In genomic region chr2:70140978-70141753, GRCh38 we compare ENCODE assay signal across 8 cellular contexts. TPM values are rescaled to one million over a fixed set of nuclear protein-coding genes. Genes with fewer than 3 reads are reported as not detected.
A peak's percentile ranks its signal among the peaks of the same experiment; 100 is the strongest.
DNase-seq lines count a peak whose midpoint lies in the region; ATAC-seq, FAIRE-seq and TF ChIP-seq lines count a peak whose summit lies in the region.

No MANE protein-coding gene starts in this region.

- peaks cover 57 to 73% (median 66%) of the 10 kb centered on the region in 3 donors for H3K4me1 Mint-ChIP-seq in CD8-positive, alpha-beta memory T cell

- peak overlapping the region; percentile 96 to 100 (median 99) for H3K27ac Mint-ChIP-seq in CD8-positive, alpha-beta memory T cell

- FAIRE-seq in RCC 7860 (lab: Jason Lieb, UNC): peak; percentile 48

- H3K4me3 Mint-ChIP-seq in CD8-positive, alpha-beta memory T cell: peak overlapping the region; percentile 85 to 94 (median 88)

- peak overlapping the region; percentile 88 for H3K27ac ChIP-seq in CD8-positive, alpha-beta memory T cell (ENCODE audit: low read depth, low read length)
- H3K27ac ChIP-seq in HL-60 (replicated peaks) (peak overlapping the region; percentile 94), adrenal gland (peak overlapping the region; percentile 96 to 100 (median 98))

- H3K4me3 ChIP-seq in CD8-positive, alpha-beta memory T cell (ENCODE audit: low read length): peak overlapping the region; percentile 46
- H3K4me3 ChIP-seq in HL-60 (replicated peaks; ENCODE audit: insufficient read depth, low read length) (peak overlapping the region; percentile 44), adrenal gland (peak overlapping the region in 2 of 4 donors; percentile 60 to 68), skeletal muscle cell (ENCODE audit: low read depth, low read length) (peak overlapping the region; percentile 55)

- H3K9me3 Mint-ChIP-seq in CD8-positive, alpha-beta memory T cell: no peaks in the 10 kb centered on the region

- TF ChIP-seq POLR2A in adrenal gland (IDR thresholded peaks at IDR 0.05): no peak

- H3K9me3 ChIP-seq in CD8-positive, alpha-beta memory T cell (ENCODE audit: low read length): no peaks in the 10 kb centered on the region
- H3K9me3 ChIP-seq in adrenal gland (replicated peaks in 1 of 3): no peaks in the 10 kb centered on the region

- peaks cover 0 to 4% (median 2%) of the 10 kb centered on the region in 3 donors for H3K36me3 Mint-ChIP-seq in CD8-positive, alpha-beta memory T cell

- H3K36me3 ChIP-seq in CD8-positive, alpha-beta memory T cell (ENCODE audit: insufficient read depth, low read length): no peaks in the 10 kb centered on the region
- no peaks in the 10 kb centered on the region for H3K36me3 ChIP-seq in adrenal gland (replicated peaks in 1 of 2)

- peaks cover 60% of the 10 kb centered on the region for H3K4me1 ChIP-seq in CD8-positive, alpha-beta memory T cell (ENCODE audit: insufficient read depth, low read length)
- H3K4me1 ChIP-seq in adrenal gland (replicated peaks in 1 of 2): peaks cover 19 to 26% of the 10 kb centered on the region in 2 donors

- POLR2A ChIA-PET in CD8-positive, alpha-beta memory T cell (lab: Charles Lee): interaction anchor here (0.7 to 5.1 kb wide), 9 partner anchors 8 to 227 kb away, joined by 3 to 90 read pairs (median 10); partner anchors contain the start of genes MXD1 and PCBP1

- H3K27me3 ChIP-seq in CD8-positive, alpha-beta memory T cell (ENCODE audit: insufficient read depth, low read length, poor library complexity, severe bottlenecking): no peaks in the 10 kb centered on the region
- no peaks in the 10 kb centered on the region for H3K27me3 ChIP-seq in HL-60 (ENCODE audit: insufficient read depth, poor library complexity, severe bottlenecking)
- no peaks in the 10 kb centered on the region for H3K27me3 ChIP-seq in adrenal gland

- CTCF ChIA-PET in CD8-positive, alpha-beta memory T cell (lab: Charles Lee): interaction anchor here (0.9 to 4.1 kb wide), 15 partner anchors 9 to 230 kb away, joined by 3 to 54 read pairs (median 9); partner anchors contain the start of genes C2orf42, MXD1 and PCBP1

- peak; percentile 52 to 84 (median 68) for DNase-seq in CD8-positive, alpha-beta memory T cell
- DNase-seq in GM19240 (ENCODE audit: insufficient read length, low spot score) (peak; percentile 24), HL-60 (ENCODE audit: low read depth in 1 of 2, low spot score in 1 of 2) (peak; percentile 49 to 79), RCC 7860 (ENCODE audit: low spot score) (peak; percentile 81), adrenal gland (peak; percentile 47 to 76 (median 64)), iPS DF 19.7 (ENCODE audit: low read depth, low spot score) (peak; percentile 96), skeletal muscle cell (ENCODE audit: low read depth) (no peak)

- intact Hi-C loops in adrenal gland (cut with DNase I): loop anchor here (5.0 to 10.0 kb wide), 2 partner anchors 54 to 226 kb away; partner anchors contain the start of genes PCBP1 (in 2 of the 2) and MXD1 (in 1 of the 2)

- no peak for ATAC-seq in GM19328 (IDR thresholded peaks at IDR 0.05; ENCODE audit: unreplicated experiment)

- WGBS in adrenal gland, 4 donors: 69 to 74% (median 72%) methylated on average over 13 to 14 of the region's 14 CpGs

- TF ChIP-seq CTCF in HL-60 (IDR thresholded peaks at IDR 0.05; ENCODE audit: insufficient read depth, low read length) (peak; percentile 32), adrenal gland (IDR thresholded peaks at IDR 0.05) (peak in 4 of 6 experiments; percentile 23 to 34 (median 33))

- peaks cover 0 to 4% of the 10 kb centered on the region in 2 donors for H3K27me3 Mint-ChIP-seq in CD8-positive, alpha-beta memory T cell

RNA-seq across cellular contexts. Expression of gene C2orf42, which starts 49.7 kb away (rescaled TPM):
- total RNA-seq in CD8-positive, alpha-beta memory T cell: 10 to 100 TPM; 29.1 to 34.6 TPM
- 31.4 TPM for polyA plus RNA-seq in CD8-positive, alpha-beta memory T cell
- 10 to 100 TPM; 15.6 to 33.7 (median 20.6) TPM for total RNA-seq in adrenal gland
- polyA plus RNA-seq in adrenal gland: 10 to 100 TPM in 2 of 3 donors, 1 to 10 TPM in 1; 8.0 to 13.7 (median 13.5) TPM

RNA-seq across cellular contexts. Expression of gene PCBP1, which starts 53.9 kb away (rescaled TPM):
- total RNA-seq in CD8-positive, alpha-beta memory T cell: 100 to 1,000 TPM; 428 to 434 TPM
- polyA plus RNA-seq in CD8-positive, alpha-beta memory T cell: 161 TPM
- total RNA-seq in adrenal gland: 100 to 1,000 TPM; 142 to 511 (median 317) TPM
- 100 to 1,000 TPM; 269 to 405 (median 350) TPM for polyA plus RNA-seq in adrenal gland
